20 cellular contexts compared by ENCODE assay signal in the genomic region with DNA sequence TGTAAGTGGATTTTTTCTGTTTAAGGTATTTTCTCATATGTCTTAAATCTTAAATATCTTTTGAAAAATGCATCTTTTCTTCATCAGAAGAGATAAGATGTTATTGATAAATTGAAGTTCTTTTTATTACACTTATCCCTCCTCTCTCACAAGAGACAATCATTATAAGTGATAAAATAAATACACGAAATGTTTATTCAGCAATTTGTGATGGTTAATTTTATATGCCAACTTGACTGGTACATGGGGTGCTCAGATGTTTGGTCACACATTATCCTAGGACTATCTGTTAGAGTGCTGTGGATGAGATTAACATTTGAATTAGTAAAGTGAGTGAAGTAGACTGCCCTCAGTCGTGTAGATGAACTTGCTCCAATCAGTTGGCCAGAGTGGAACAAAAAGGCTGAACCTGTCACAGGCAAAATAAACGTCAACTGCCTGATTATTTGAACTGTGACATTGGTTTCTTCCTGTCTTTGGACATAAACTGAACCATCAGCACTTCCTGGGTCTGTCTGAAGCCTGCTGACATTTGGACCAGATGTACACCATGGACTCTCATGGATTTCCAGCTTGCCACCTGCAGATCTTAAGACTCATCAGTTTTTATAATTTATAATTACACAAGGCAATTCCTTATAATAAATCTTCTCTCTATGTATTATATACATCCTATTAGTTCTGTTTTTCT.
DNase-seq lines count a peak whose midpoint lies in the region; ATAC-seq, FAIRE-seq and TF ChIP-seq lines count a peak whose summit lies in the region.
"Had no signal": no experiment of that assay in that cellular context is flagged by ENCODE, and none has a peak within 500 bp of the region (broad histone marks: within the 10 kb centered on the region; RNA-seq: fewer than 3 reads in every experiment).

No MANE protein-coding gene starts in this region.

- H3K23me2 ChIP-seq in H9 (ENCODE audit: insufficient read length, low read depth, low read length, poor library complexity, severe bottlenecking): no peaks in the 10 kb centered on the region

- H3K18ac ChIP-seq in H9 (ENCODE audit: insufficient read length, low read depth, low read length): no peak overlapping the region

- H3K4me1 Mint-ChIP-seq in H9: peaks cover 6 to 11% of the 10 kb centered on the region in 2 experiments
- H3K4me1 Mint-ChIP-seq: B cell, IgD-negative memory B cell had no signal

- CTCF ChIA-PET in HepG2 (lab: Yijun Ruan, JAX; ENCODE audit: low intra/inter-chr PET ratio, low total read pairs) (no interaction called here), K562 (lab: Yijun Ruan, JAX; ENCODE audit: low intra/inter-chr PET ratio) (no interaction called here)

- no peak overlapping the region for H2BK5ac ChIP-seq in H9 (ENCODE audit: insufficient read length, low read length)

- H2BK15ac ChIP-seq in H9 (ENCODE audit: low read depth, low read length): no peak overlapping the region

- H3K27ac Mint-ChIP-seq in H9: no peak overlapping the region
- H3K27ac Mint-ChIP-seq: B cell; CD8-positive, alpha-beta T cell; IgD-negative memory B cell had no signal

- intact Hi-C loops in HepG2 (cut with micrococcal nuclease; ENCODE audit: unreplicated experiment) (no loop called here), right lobe of liver (cut with DNase I) (no loop called here), K562 (cut with micrococcal nuclease) (no loop called here), breast epithelium (cut with DNase I; ENCODE audit: low total_unique reads) (no loop called here)

- no peaks in the 10 kb centered on the region for H3K79me1 ChIP-seq in H9 (ENCODE audit: insufficient read depth, low read depth, low read length, poor library complexity, severe bottlenecking)

- no peak overlapping the region for H3K27ac ChIP-seq in HepG2 (ENCODE audit: extremely low read length, insufficient read depth, low read length)
- no peak overlapping the region for H3K27ac ChIP-seq in right lobe of liver
- H3K27ac ChIP-seq in K562 (ENCODE audit: extremely low read depth, low read depth, low read length): no peak overlapping the region
- no peak overlapping the region for H3K27ac ChIP-seq in breast epithelium
- no peak overlapping the region for H3K27ac ChIP-seq in H9 (ENCODE audit: insufficient read length, low read depth, low read length)
- H3K27ac ChIP-seq: BLaER1 treated with 17β-estradiol and CSF1 and Interleukin-3, amounts not matched to agents 10 nM and 100 nM; HL-60 had no signal

- no peak overlapping the region for H2BK20ac ChIP-seq in H9 (ENCODE audit: low read depth, low read length, poor library complexity, severe bottlenecking)

- no peak overlapping the region for H3K14ac ChIP-seq in H9 (ENCODE audit: insufficient read depth, low read length)

- no peaks in the 10 kb centered on the region for H3K27me3 Mint-ChIP-seq in H9 (ENCODE audit: low read depth)
- H3K27me3 Mint-ChIP-seq: B cell, IgD-negative memory B cell had no signal

- H3K4me2 ChIP-seq in HepG2 (ENCODE audit: low read depth, low read length) (no peak overlapping the region), K562 (ENCODE audit: insufficient read depth, low read length) (no peak overlapping the region), H9 (ENCODE audit: insufficient read depth, insufficient read length, low read length) (no peak overlapping the region)
- H3K4me2 ChIP-seq: BLaER1 treated with 17β-estradiol and CSF1 and Interleukin-3, amounts not matched to agents 10 nM and 100 nM had no signal

- H3K9me3 Mint-ChIP-seq in H9: peaks cover 0 to 4% of the 10 kb centered on the region in 2 experiments; a peak in 2 of 5 replicates

- no peak overlapping the region for H3K23ac ChIP-seq in H9 (ENCODE audit: insufficient read length, low read depth, low read length)

- no peak overlapping the region for H3K4ac ChIP-seq in H9 (ENCODE audit: low read depth, low read length)

- no peaks in the 10 kb centered on the region for H3K9me1 ChIP-seq in K562 (ENCODE audit: control insufficient read depth, insufficient read depth, low read length)

- H2AK5ac ChIP-seq in H9 (ENCODE audit: insufficient read length, low read length): no peak overlapping the region

- H3K9me3 ChIP-seq in HepG2 (ENCODE audit: low read length) (no peaks in the 10 kb centered on the region), right lobe of liver (no peaks in the 10 kb centered on the region), K562 (replicated peaks; ENCODE audit: control insufficient read depth, insufficient read depth, low read depth, low read length) (no peaks in the 10 kb centered on the region; the same call in 1 of the 2 replicates), breast epithelium (peaks cover 0 to 5% of the 10 kb centered on the region in 2 donors), H9 (ENCODE audit: control insufficient read depth, low read depth, low read length) (no peaks in the 10 kb centered on the region)
- H3K9me3 ChIP-seq: HAP-1 had no signal

- H3K79me2 ChIP-seq in HepG2 (ENCODE audit: insufficient read depth, low read length) (no peaks in the 10 kb centered on the region), K562 (ENCODE audit: control insufficient read depth, insufficient read depth, low read length) (no peaks in the 10 kb centered on the region), H9 (ENCODE audit: insufficient read depth, low read length) (no peaks in the 10 kb centered on the region)

- no peak for DNase-seq in HepG2 (ENCODE audit: low spot score)
- DNase-seq in right lobe of liver: no peak
- peak; percentile 1 for DNase-seq in NCI-H510A (lab: John Stamatoyannopoulos, UW)
- DNase-seq in K562 (ENCODE audit: extremely low read depth in 1 of 4, low spot score in 3 of 4): no peak
- DNase-seq in DMS114 treated with DMSO at 0.1 percent for 48 hours (lab: John Stamatoyannopoulos, UW; ENCODE audit: unreplicated experiment): no peak
- DNase-seq in breast epithelium (ENCODE audit: low spot score in 2 of 2): no peak
- no peak for DNase-seq in H9
- DNase-seq: Calu3; CD8-positive, alpha-beta T cell; DND-41; EL; Kasumi-1; KG1 had no signal

- H3K27me3 ChIP-seq in HepG2 (ENCODE audit: control insufficient read depth in 1 of 2, insufficient read depth in 2 of 2, low read length in 2 of 2) (no peaks in the 10 kb centered on the region), right lobe of liver (no peaks in the 10 kb centered on the region), K562 (ENCODE audit: control insufficient read depth in 2 of 2, insufficient read depth in 2 of 2, low read length in 2 of 2) (no peaks in the 10 kb centered on the region), breast epithelium (no peaks in the 10 kb centered on the region), H9 (ENCODE audit: insufficient read depth, low read length) (no peaks in the 10 kb centered on the region)
- H3K27me3 ChIP-seq: BLaER1 treated with 17β-estradiol and CSF1 and Interleukin-3, amounts not matched to agents 10 nM and 100 nM had no signal

- H3K4me1 ChIP-seq in HepG2 (ENCODE audit: insufficient read depth, low read length): no peaks in the 10 kb centered on the region
- no peaks in the 10 kb centered on the region for H3K4me1 ChIP-seq in right lobe of liver
- H3K4me1 ChIP-seq in K562 (replicated peaks in 1 of 2; ENCODE audit: control insufficient read depth in 2 of 2, insufficient read depth in 2 of 2, low read length in 2 of 2): no peaks in the 10 kb centered on the region
- no peaks in the 10 kb centered on the region for H3K4me1 ChIP-seq in breast epithelium
- no peaks in the 10 kb centered on the region for H3K4me1 ChIP-seq in H9 (ENCODE audit: insufficient read depth, low read length)
- H3K4me1 ChIP-seq: HAP-1 had no signal

- FAIRE-seq in HepG2 (lab: Jason Lieb, UNC) (no peak), K562 (lab: Jason Lieb, UNC) (no peak)
- FAIRE-seq: GM12878, H1 had no signal

- no peak overlapping the region for H4K8ac ChIP-seq in H9 (replicated peaks; ENCODE audit: insufficient read length, low read depth, low read length)

- TF ChIP-seq RAD21 in HepG2 (CRISPR knock-in tag; IDR thresholded peaks at IDR 0.05): no peak
- TF ChIP-seq RAD21 in K562 (CRISPR knock-in tag; conservative IDR thresholded peaks at IDR 0.05 in 1 of 2, IDR thresholded peaks at IDR 0.05 in 1 of 2): no peak

- ATAC-seq in HepG2 (no peak), right lobe of liver (no peak), K562 (no peak)
- ATAC-seq: CD8-positive, alpha-beta T cell; GM12878 had no signal

- BruUV-seq in HepG2 (replicated peaks; lab: Mats Ljungman, UMichigan) (no TSS peak), K562 (replicated peaks; lab: Mats Ljungman, UMichigan) (no TSS peak)

- TF ChIP-seq EP300 in HepG2 (IDR thresholded peaks at IDR 0.05; ENCODE audit: low read depth in 2 of 2, low read length in 2 of 2): no peak
- TF ChIP-seq EP300 in HepG2 (CRISPR knock-in tag; IDR thresholded peaks at IDR 0.05; ENCODE audit: borderline replicate concordance): no peak
- TF ChIP-seq EP300 in K562 (IDR thresholded peaks at IDR 0.05; ENCODE audit: low read length): no peak

- no peak overlapping the region for H3K4me3 Mint-ChIP-seq in H9
- H3K4me3 Mint-ChIP-seq: B cell; CD8-positive, alpha-beta T cell; IgD-negative memory B cell had no signal

- H3K36me3 ChIP-seq in HepG2 (replicated peaks in 1 of 2; ENCODE audit: control insufficient read depth in 1 of 2, insufficient read depth in 2 of 2, low read length in 2 of 2) (no peaks in the 10 kb centered on the region), right lobe of liver (no peaks in the 10 kb centered on the region), K562 (ENCODE audit: control insufficient read depth, insufficient read depth, low read length) (no peaks in the 10 kb centered on the region), breast epithelium (no peaks in the 10 kb centered on the region)
- H3K36me3 ChIP-seq: BLaER1 treated with 17β-estradiol and CSF1 and Interleukin-3, amounts not matched to agents 10 nM and 100 nM; HAP-1 had no signal

- no peak overlapping the region for H3K4me3 ChIP-seq in HepG2 (replicated peaks in 1 of 3; ENCODE audit: insufficient read depth in 1 of 3, low read depth in 2 of 3, low read length in 3 of 3)
- H3K4me3 ChIP-seq in right lobe of liver: no peak overlapping the region
- H3K4me3 ChIP-seq in K562: no peak overlapping the region
- no peak overlapping the region for H3K4me3 ChIP-seq in breast epithelium
- H3K4me3 ChIP-seq: BLaER1 treated with 17β-estradiol and CSF1 and Interleukin-3, amounts not matched to agents 10 nM and 100 nM; GM12878; HAP-1 had no signal

- in situ Hi-C loops in HepG2 (cut with HindIII; ENCODE audit: extremely low pct_ligation_motif_present, low pct_unique_long_range_greater_than_20kb): no loop called here
- in situ Hi-C loops in K562 (cut with MboI): no loop called here

- no peak overlapping the region for H4K5ac ChIP-seq in H9 (ENCODE audit: insufficient read length, low read depth, low read length)

- 1% methylated on average over 3 of the region's 3 CpGs for WGBS in HepG2 (ENCODE audit: low lambda C conversion rate)
- 29% methylated on average over 3 of the region's 3 CpGs for WGBS in right lobe of liver (ENCODE audit: insufficient coverage, low coverage, low lambda C conversion rate, missing lambda C conversion rate)
- WGBS in K562 (ENCODE audit: insufficient coverage, low coverage, missing lambda C conversion rate): 0% methylated on average over 3 of the region's 3 CpGs
- WGBS in H9 (ENCODE audit: extremely low coverage, insufficient read length, low lambda C conversion rate): no CpG with 5 or more reads among the region's 3 CpGs

- no peak overlapping the region for H3T11ph ChIP-seq in H9 (ENCODE audit: low read length)

- TF ChIP-seq CTCF in HepG2 (CRISPR knock-in tag; IDR thresholded peaks at IDR 0.05) (no peak), right lobe of liver (IDR thresholded peaks at IDR 0.05) (no peak), K562 (IDR thresholded peaks at IDR 0.05 in 2 of 3, conservative IDR thresholded peaks at IDR 0.05 in 1 of 3; ENCODE audit: insufficient read depth in 2 of 3, low read depth in 1 of 3, low read length in 3 of 3) (no peak), breast epithelium (IDR thresholded peaks at IDR 0.05) (no peak), H9 (conservative IDR thresholded peaks at IDR 0.05) (no peak)

- H3K9ac ChIP-seq in HepG2 (ENCODE audit: insufficient read depth, low read depth, low read length) (no peak overlapping the region), K562 (ENCODE audit: insufficient read depth in 1 of 2, low read depth in 2 of 2, low read length in 2 of 2) (no peak overlapping the region), H9 (ENCODE audit: extremely low read depth, insufficient read length, low read length) (no peak overlapping the region)
- H3K9ac ChIP-seq: BLaER1 treated with 17β-estradiol and CSF1 and Interleukin-3, amounts not matched to agents 10 nM and 100 nM had no signal

- POLR2A ChIA-PET in HepG2 (lab: Yijun Ruan, JAX): no interaction called here
- POLR2A ChIA-PET in K562 (lab: Yijun Ruan, JAX): no interaction called here

- H2AFZ ChIP-seq in HepG2 (ENCODE audit: low read length): no peak overlapping the region
- H2AFZ ChIP-seq in K562 (ENCODE audit: low read depth, low read length): no peak overlapping the region
- no peak overlapping the region for H2AFZ ChIP-seq in H9 (ENCODE audit: low read length)

- H3K36me3 Mint-ChIP-seq in H9 (ENCODE audit: insufficient read depth in 1 of 3, low read depth in 3 of 3): peaks cover 2 to 4% (median 2%) of the 10 kb centered on the region in 3 experiments; a peak in 5 of 7 replicates
- H3K36me3 Mint-ChIP-seq: CD8-positive, alpha-beta T cell; IgD-negative memory B cell had no signal

- H2BK12ac ChIP-seq in H9 (ENCODE audit: insufficient read length, low read depth, low read length): no peak overlapping the region

- H2BK120ac ChIP-seq in H9 (ENCODE audit: low read depth, low read length, poor library complexity, severe bottlenecking): no peak overlapping the region

- TF ChIP-seq POLR2A in HepG2 (IDR thresholded peaks at IDR 0.05; ENCODE audit: insufficient read depth in 1 of 2, low read depth in 2 of 2, low read length in 2 of 2) (no peak), right lobe of liver (IDR thresholded peaks at IDR 0.05) (no peak), K562 (conservative IDR thresholded peaks at IDR 0.05) (no peak), breast epithelium (IDR thresholded peaks at IDR 0.05) (no peak)

- no peak overlapping the region for H4K91ac ChIP-seq in H9 (ENCODE audit: insufficient read length, low read depth, low read length)

- H3K56ac ChIP-seq in H9 (ENCODE audit: insufficient read length, low read depth, low read length): no peak overlapping the region

- H4K20me1 ChIP-seq in HepG2 (ENCODE audit: insufficient read depth, low read length) (no peaks in the 10 kb centered on the region), K562 (replicated peaks; ENCODE audit: control insufficient read depth, insufficient read depth, low read length) (no peaks in the 10 kb centered on the region), H9 (ENCODE audit: control insufficient read depth, insufficient read depth, insufficient read length) (no peaks in the 10 kb centered on the region)
- H4K20me1 ChIP-seq: BLaER1 treated with 17β-estradiol and CSF1 and Interleukin-3, amounts not matched to agents 10 nM and 100 nM had no signal
